Comparison of ENCODE assay signal across 16 cellular contexts in the genomic region with DNA sequence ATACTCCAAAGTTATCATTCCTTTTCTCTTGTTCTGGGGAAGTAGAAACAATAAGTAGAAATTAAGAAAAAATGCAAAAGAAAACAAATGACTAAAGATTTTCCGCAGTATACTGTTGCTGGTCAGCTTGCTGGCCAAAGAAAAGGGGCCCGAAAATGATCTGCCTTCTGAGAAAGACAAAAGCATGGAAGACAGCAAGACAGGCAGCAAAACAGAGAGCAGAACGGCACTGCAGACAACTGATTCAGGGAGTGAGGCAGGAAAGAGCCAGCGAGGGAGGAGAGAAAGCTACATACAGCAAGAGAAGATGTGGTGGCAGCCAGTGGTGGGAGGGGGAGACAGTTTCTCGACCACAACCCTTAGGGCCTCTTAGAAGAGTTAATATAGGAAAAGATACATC. TPM values are rescaled to one million over a fixed set of nuclear protein-coding genes. Genes with fewer than 3 reads are reported as not detected.
DNase-seq lines count a peak whose midpoint lies in the region; ATAC-seq and TF ChIP-seq lines count a peak whose summit lies in the region.
"Had no signal": no experiment of that assay in that cellular context is flagged by ENCODE, and none has a peak within 500 bp of the region (broad histone marks: within the 10 kb centered on the region; RNA-seq: fewer than 3 reads in every experiment).

No MANE protein-coding gene starts in this region.

- no peak overlapping the region for H3K14ac ChIP-seq in IMR-90 (replicated peaks; ENCODE audit: low read depth, low read length)

- no peak overlapping the region for H3K56ac ChIP-seq in IMR-90 (ENCODE audit: extremely low read depth, insufficient read depth, low read length)

- ATAC-seq in IMR-90 (ENCODE audit: low read depth): no peak
- no peak for ATAC-seq in stimulated activated effector memory CD8-positive, alpha-beta T cell treated with anti-CD3 and anti-CD28 coated beads, Interleukin-12 subunit alpha, Interleukin-12 subunit beta, amount 100 ng/mL, for 72 hours
- ATAC-seq: HepG2 had no signal

- intact Hi-C loops in IMR-90 (cut with micrococcal nuclease): no loop called here
- intact Hi-C loops in thyroid gland (cut with DNase I): no loop called here

- no peak for DNase-seq in activated T-cell treated with anti-CD3 and anti-CD28 coated beads, Interleukin-2, amount 50 U/mL, for 24 hours
- no peak for DNase-seq in activated T-cell treated with anti-CD3 and anti-CD28 coated beads, Interleukin-2, amount 50 U/mL, for 1 hour
- DNase-seq in IMR-90 (no peak), endodermal cell (no peak), thyroid gland (no peak), GM20000 (ENCODE audit: low spot score) (no peak)
- DNase-seq in stimulated activated effector memory CD8-positive, alpha-beta T cell treated with anti-CD3 and anti-CD28 coated beads, Interleukin-12 subunit alpha, Interleukin-12 subunit beta, amount 100 ng/mL, for 72 hours (ENCODE audit: low spot score in 2 of 2): no peak
- DNase-seq: KG1, MV-4-11, NCI-H1694 treated with DMSO at 0.1 percent for 48 hours, NCI-H2107, NCI-H510A treated with DMSO at 0.1 percent for 48 hours, NCI-H774, Right ventricle myocardium superior had no signal

- H3K4ac ChIP-seq in IMR-90 (ENCODE audit: low read depth, low read length): no peak overlapping the region

- no peak overlapping the region for H2BK120ac ChIP-seq in IMR-90 (ENCODE audit: low read depth, low read length)

- no peak overlapping the region for H2BK15ac ChIP-seq in IMR-90 (ENCODE audit: low read depth, low read length)

- peaks cover 0 to 4% of the 10 kb centered on the region in 2 experiments; a peak in 2 of 4 replicates for H3K79me1 ChIP-seq in IMR-90 (ENCODE audit: low read depth in 1 of 2, low read length in 2 of 2)

- H3K27ac ChIP-seq in IMR-90 (ENCODE audit: insufficient read depth, low read length) (no peak overlapping the region), endodermal cell (ENCODE audit: low read depth, low read length) (no peak overlapping the region), thyroid gland (no peak overlapping the region)

- BruUV-seq in IMR-90 (replicated peaks; lab: Mats Ljungman, UMichigan): no TSS peak

- CTCF ChIA-PET in IMR-90 (lab: Yijun Ruan, JAX): no interaction called here

- H3K27me3 ChIP-seq in IMR-90 (ENCODE audit: control insufficient read depth, insufficient read depth, low read length): no peaks in the 10 kb centered on the region
- no peaks in the 10 kb centered on the region for H3K27me3 ChIP-seq in endodermal cell (ENCODE audit: control insufficient read depth, insufficient read depth, low read length, poor library complexity, severe bottlenecking)
- H3K27me3 ChIP-seq in thyroid gland: no peaks in the 10 kb centered on the region

- peaks cover 80% of the 10 kb centered on the region for H3K4me1 Mint-ChIP-seq in activated T-cell treated with anti-CD3 and anti-CD28 coated beads, Interleukin-2, amount 50 U/mL, for 24 hours (ENCODE audit: low read depth)
- H3K4me1 Mint-ChIP-seq in endodermal cell: peaks cover 37% of the 10 kb centered on the region
- H3K4me1 Mint-ChIP-seq in stimulated activated effector memory CD8-positive, alpha-beta T cell treated with anti-CD3 and anti-CD28 coated beads, Interleukin-12 subunit alpha, Interleukin-12 subunit beta, amount 100 ng/mL, for 72 hours: peaks cover 32% of the 10 kb centered on the region

- H2BK5ac ChIP-seq in IMR-90 (ENCODE audit: low read depth, low read length, poor library complexity, severe bottlenecking): no peak overlapping the region

- H3K18ac ChIP-seq in IMR-90 (ENCODE audit: low read depth, low read length): no peak overlapping the region

- H3K27ac Mint-ChIP-seq in activated T-cell treated with anti-CD3 and anti-CD28 coated beads, Interleukin-2, amount 50 U/mL, for 24 hours: peak overlapping the region; percentile 7
- peak overlapping the region; percentile 31 for H3K27ac Mint-ChIP-seq in endodermal cell
- peak overlapping the region; percentile 60 for H3K27ac Mint-ChIP-seq in stimulated activated effector memory CD8-positive, alpha-beta T cell treated with anti-CD3 and anti-CD28 coated beads, Interleukin-12 subunit alpha, Interleukin-12 subunit beta, amount 100 ng/mL, for 72 hours
- H3K27ac Mint-ChIP-seq: B cell had no signal

- H3K4me2 ChIP-seq in IMR-90 (ENCODE audit: low read depth, low read length): no peak overlapping the region

- H3K9me1 ChIP-seq in IMR-90 (ENCODE audit: insufficient read depth, low read length): 0 out of 2 replicates have a peak, but pooled peaks cover 3% of the 10 kb centered on the region

- TF ChIP-seq POLR2A in IMR-90 (IDR thresholded peaks at IDR 0.05; ENCODE audit: low read depth, low read length): no peak
- no peak for TF ChIP-seq POLR2A in thyroid gland (IDR thresholded peaks at IDR 0.05)

- no peak overlapping the region for H4K91ac ChIP-seq in IMR-90 (ENCODE audit: insufficient read depth, low read depth, low read length)

- dilution Hi-C loops in IMR-90 (cut with HindIII; ENCODE audit: low sequenced_read_pairs, unreplicated experiment): no loop called here

- no peaks in the 10 kb centered on the region for H3K36me3 ChIP-seq in IMR-90 (ENCODE audit: control insufficient read depth, insufficient read depth, low read length)
- H3K36me3 ChIP-seq in endodermal cell (ENCODE audit: control insufficient read depth, insufficient read depth, low read length): no peaks in the 10 kb centered on the region
- no peaks in the 10 kb centered on the region for H3K36me3 ChIP-seq in thyroid gland

- no peak overlapping the region for H3K23ac ChIP-seq in IMR-90 (ENCODE audit: low read depth, low read length)

- no peaks in the 10 kb centered on the region for H3K9me3 Mint-ChIP-seq in activated T-cell treated with anti-CD3 and anti-CD28 coated beads, Interleukin-2, amount 50 U/mL, for 24 hours
- no peaks in the 10 kb centered on the region for H3K9me3 Mint-ChIP-seq in endodermal cell
- H3K9me3 Mint-ChIP-seq in stimulated activated effector memory CD8-positive, alpha-beta T cell treated with anti-CD3 and anti-CD28 coated beads, Interleukin-12 subunit alpha, Interleukin-12 subunit beta, amount 100 ng/mL, for 72 hours: no peaks in the 10 kb centered on the region

- in situ Hi-C loops in IMR-90 (cut with MboI; ENCODE audit: low sequenced_read_pairs): no loop called here

- no peak overlapping the region for H3K9ac ChIP-seq in IMR-90 (ENCODE audit: low read depth, low read length)
- H3K9ac ChIP-seq in endodermal cell (ENCODE audit: extremely low read depth, low read length, poor library complexity, severe bottlenecking): no peak overlapping the region

- peak overlapping the region; percentile 3 for H2AFZ ChIP-seq in IMR-90 (replicated peaks; ENCODE audit: low read length, poor library complexity)

- H2AK5ac ChIP-seq in IMR-90 (ENCODE audit: low read depth, low read length): no peak overlapping the region

- 0 out of 2 replicates have a peak, but pooled peaks cover 1% of the 10 kb centered on the region for H4K20me1 ChIP-seq in IMR-90 (ENCODE audit: insufficient read depth, low read length)

- no peak overlapping the region for H2AK9ac ChIP-seq in IMR-90 (replicated peaks; ENCODE audit: low read depth, low read length, poor library complexity)

- H3K4me3 ChIP-seq in IMR-90 (ENCODE audit: insufficient read depth, low read depth, low read length): no peak overlapping the region
- H3K4me3 ChIP-seq in endodermal cell (ENCODE audit: low read length): no peak overlapping the region
- H3K4me3 ChIP-seq in thyroid gland (replicated peaks in 1 of 3): no peak overlapping the region

- H3K27me3 Mint-ChIP-seq in activated T-cell treated with anti-CD3 and anti-CD28 coated beads, Interleukin-2, amount 50 U/mL, for 24 hours: no peaks in the 10 kb centered on the region
- H3K27me3 Mint-ChIP-seq in endodermal cell (ENCODE audit: insufficient read depth): no peaks in the 10 kb centered on the region
- H3K27me3 Mint-ChIP-seq: B cell had no signal

- H3K4me1 ChIP-seq in IMR-90 (ENCODE audit: control insufficient read depth, insufficient read depth, low read length) (no peaks in the 10 kb centered on the region), endodermal cell (ENCODE audit: control insufficient read depth, insufficient read depth, low read length) (peaks cover 5% of the 10 kb centered on the region), thyroid gland (peaks cover 25 to 47% of the 10 kb centered on the region in 2 donors)

- no CpG with 5 or more reads among the region's 5 CpGs for WGBS in IMR-90 (ENCODE audit: extremely low coverage in 2 of 2, insufficient read length in 1 of 2), 2 experiments
- WGBS in endodermal cell (ENCODE audit: insufficient coverage in 1 of 2, insufficient read length in 1 of 2), 2 experiments: 81 to 84% methylated on average over 4 to 5 of the region's 5 CpGs
- WGBS in thyroid gland, 2 donors: 82 to 92% methylated on average over 5 of the region's 5 CpGs

- peaks cover 2% of the 10 kb centered on the region for H3K36me3 Mint-ChIP-seq in activated T-cell treated with anti-CD3 and anti-CD28 coated beads, Interleukin-2, amount 50 U/mL, for 24 hours (ENCODE audit: low read depth)
- no peaks in the 10 kb centered on the region for H3K36me3 Mint-ChIP-seq in endodermal cell (ENCODE audit: low read depth)
- H3K36me3 Mint-ChIP-seq in stimulated activated effector memory CD8-positive, alpha-beta T cell treated with anti-CD3 and anti-CD28 coated beads, Interleukin-12 subunit alpha, Interleukin-12 subunit beta, amount 100 ng/mL, for 72 hours: no peaks in the 10 kb centered on the region

- H4K8ac ChIP-seq in IMR-90 (ENCODE audit: low read depth in 2 of 2, low read length in 2 of 2): no peak overlapping the region

- TF ChIP-seq RAD21 in IMR-90 (IDR thresholded peaks at IDR 0.05; ENCODE audit: low read length): no peak

- no peak overlapping the region for H2BK20ac ChIP-seq in IMR-90 (ENCODE audit: low read depth, low read length)

- H4K5ac ChIP-seq in IMR-90 (ENCODE audit: low read depth, low read length): no peak overlapping the region

- H3K9me3 ChIP-seq in IMR-90 (ENCODE audit: control insufficient read depth, insufficient read depth, low read length) (no peaks in the 10 kb centered on the region), endodermal cell (ENCODE audit: control insufficient read depth, low read length) (no peaks in the 10 kb centered on the region), thyroid gland (no peaks in the 10 kb centered on the region)

- POLR2A ChIA-PET in IMR-90 (lab: Charles Lee; ENCODE audit: unreplicated experiment): no interaction called here

- no peak overlapping the region for H3K4me3 Mint-ChIP-seq in activated T-cell treated with anti-CD3 and anti-CD28 coated beads, Interleukin-2, amount 50 U/mL, for 24 hours
- no peak overlapping the region for H3K4me3 Mint-ChIP-seq in endodermal cell
- H3K4me3 Mint-ChIP-seq in stimulated activated effector memory CD8-positive, alpha-beta T cell treated with anti-CD3 and anti-CD28 coated beads, Interleukin-12 subunit alpha, Interleukin-12 subunit beta, amount 100 ng/mL, for 72 hours: no peak overlapping the region
- H3K4me3 Mint-ChIP-seq: B cell had no signal

- no peak for TF ChIP-seq CTCF in IMR-90 (conservative IDR thresholded peaks at IDR 0.05; ENCODE audit: low read depth, low read length)
- no peak for TF ChIP-seq CTCF in endodermal cell (conservative IDR thresholded peaks at IDR 0.05)
- TF ChIP-seq CTCF in thyroid gland (IDR thresholded peaks at IDR 0.05): no peak
- no peak for TF ChIP-seq CTCF in GM20000 (IDR thresholded peaks at IDR 0.05; ENCODE audit: extremely low read depth, missing control alignments)

RNA-seq across cellular contexts. Expression of gene DOCK9, which starts 5.3 kb away (rescaled TPM):
- total RNA-seq in IMR-90 (2012; rRNA removed) (7.2 and 9.7 TPM in 2 replicates), endodermal cell (10 to 100 TPM; 15.6 to 22.5 TPM), thyroid gland (100 to 1,000 TPM; 126 to 240 (median 160) TPM)
- 4.8 and 6.4 TPM in 2 replicates for polyA plus RNA-seq in IMR-90 (2012; rRNA removed)
- polyA plus RNA-seq in IMR-90 (2012; cell fraction: cytosol; rRNA removed): 2.7 and 3.8 TPM in 2 replicates
- polyA plus RNA-seq in IMR-90 (2012; cell fraction: nucleus; rRNA removed; ENCODE audit: low replicate concordance): 5.8 and 10.6 TPM in 2 replicates
- polyA plus RNA-seq in endodermal cell (2013, experiment 1 of 2): 9.8 TPM
- 10.9 TPM for polyA plus RNA-seq in endodermal cell (2013, experiment 2 of 2)

Comparison
In these comparisons a context has a peak if more than half of its experiments do, and no peak if none do; other contexts are left out.
1. H3K27ac Mint-ChIP-seq: peak in every context shown above with its lines; median percentile 60 in stimulated activated effector memory CD8-positive, alpha-beta T cell treated with anti-CD3 and anti-CD28 coated beads, Interleukin-12 subunit alpha, Interleukin-12 subunit beta, amount 100 ng/mL, for 72 hours; 31 in endodermal cell; 7 in activated T-cell treated with anti-CD3 and anti-CD28 coated beads, Interleukin-2, amount 50 U/mL, for 24 hours.
2. RNA of gene DOCK9, which starts 5.3 kb away (total RNA-seq): 126 to 240 TPM in thyroid gland; 15.6 to 22.5 TPM in endodermal cell and 7.2 to 9.7 TPM in IMR-90; every median in the first group is over 4 times any median in the second.